38 cellular contexts compared by ENCODE assay signal in genomic region chr17:50607522-50607921, GRCh38. TPM values are rescaled to one million over a fixed set of nuclear protein-coding genes. Genes with fewer than 3 reads are reported as not detected.
"Had no signal": no experiment of that assay in that cellular context is flagged by ENCODE, and none has a peak within 500 bp of the region (broad histone marks: within the 10 kb centered on the region; RNA-seq: fewer than 3 reads in every experiment).

No MANE protein-coding gene starts in this region.

- H3K4me1 Mint-ChIP-seq: activated CD4-positive, alpha-beta T cell treated with anti-CD3 and anti-CD28 coated beads, Interleukin-2, amount 10 ng/mL, durations not matched to agents 24 days and 14 days; activated naive CD8-positive, alpha-beta T cell treated with anti-CD3 and anti-CD28 coated beads for 36 hours; activated T-helper 17 cell treated with anti-CD3 and anti-CD28 coated beads, Interleukin-2, amount 50 U/mL, for 72 hours; central memory CD8-positive, alpha-beta T cell had no signal

- H3K36me3 Mint-ChIP-seq: activated naive CD8-positive, alpha-beta T cell treated with anti-CD3 and anti-CD28 coated beads for 36 hours had no signal

- H3K36me3 ChIP-seq: brain microvascular endothelial cell, cardiac muscle cell, Peyer's patch had no signal

- H3K27ac Mint-ChIP-seq: activated CD4-positive, alpha-beta T cell treated with anti-CD3 and anti-CD28 coated beads, Interleukin-2, amount 10 ng/mL, durations not matched to agents 24 days and 14 days; activated CD8-positive, alpha-beta T cell treated with anti-CD3 and anti-CD28 coated beads for 36 hours; activated naive CD8-positive, alpha-beta T cell treated with anti-CD3 and anti-CD28 coated beads for 36 hours; activated T-cell treated with anti-CD3 and anti-CD28 coated beads, Interleukin-2, amount 50 U/mL, for 72 hours; activated T-helper 17 cell treated with anti-CD3 and anti-CD28 coated beads, Interleukin-2, amount 50 U/mL, for 72 hours had no signal

- H3K4me3 Mint-ChIP-seq: activated CD4-positive, alpha-beta T cell treated with anti-CD3 and anti-CD28 coated beads, Interleukin-2, amount 10 ng/mL, durations not matched to agents 24 days and 14 days; activated CD8-positive, alpha-beta T cell treated with anti-CD3 and anti-CD28 coated beads for 36 hours; activated naive CD8-positive, alpha-beta T cell treated with anti-CD3 and anti-CD28 coated beads for 36 hours; activated T-cell treated with anti-CD3 and anti-CD28 coated beads, Interleukin-2, amount 50 U/mL, for 72 hours; activated T-helper 17 cell treated with anti-CD3 and anti-CD28 coated beads, Interleukin-2, amount 50 U/mL, for 72 hours; central memory CD8-positive, alpha-beta T cell had no signal

- H3K4me3 ChIP-seq: cardiac muscle cell, Peyer's patch had no signal

- H3K27me3 ChIP-seq: cardiac muscle cell, Peyer's patch had no signal

- ATAC-seq: activated CD8-positive, alpha-beta T cell treated with anti-CD3 and anti-CD28 coated beads for 36 hours; activated T-cell treated with anti-CD3 and anti-CD28 coated beads, Interleukin-2, amount 50 U/mL, for 72 hours; activated T-helper 17 cell treated with anti-CD3 and anti-CD28 coated beads, Interleukin-2, amount 50 U/mL, for 72 hours; PC-3 had no signal

- H3K9me3 Mint-ChIP-seq: activated CD4-positive, alpha-beta T cell treated with anti-CD3 and anti-CD28 coated beads, Interleukin-2, amount 10 ng/mL, durations not matched to agents 24 days and 14 days; activated CD8-positive, alpha-beta T cell treated with anti-CD3 and anti-CD28 coated beads for 36 hours; activated naive CD8-positive, alpha-beta T cell treated with anti-CD3 and anti-CD28 coated beads for 36 hours; activated T-cell treated with anti-CD3 and anti-CD28 coated beads, Interleukin-2, amount 50 U/mL, for 72 hours; activated T-helper 17 cell treated with anti-CD3 and anti-CD28 coated beads, Interleukin-2, amount 50 U/mL, for 72 hours; central memory CD8-positive, alpha-beta T cell had no signal

- DNase-seq: activated CD4-positive, alpha-beta T cell treated with anti-CD3 and anti-CD28 coated beads, Interleukin-2, amount 10 ng/mL, durations not matched to agents 24 days and 14 days; activated CD4-positive, alpha-beta T cell treated with anti-CD3 and anti-CD28 coated beads, Interleukin-2, amount 50 U/mL, for 4 hours; activated CD4-positive, CD25-positive, alpha-beta regulatory T cell; activated CD8-positive, alpha-beta T cell treated with anti-CD3 and anti-CD28 coated beads for 36 hours; activated effector memory CD4-positive, alpha-beta T cell treated with anti-CD3 and anti-CD28 coated beads, Interleukin-2, amount 50 U/mL, for 16 hours; activated naive CD4-positive, alpha-beta T cell; activated naive CD4-positive, alpha-beta T cell treated with anti-CD3 and anti-CD28 coated beads, Interleukin-2, amount 50 U/mL, for 16 hours; activated naive CD8-positive, alpha-beta T cell treated with anti-CD3 and anti-CD28 coated beads for 36 hours; activated T-cell treated with anti-CD3 and anti-CD28 coated beads, Interleukin-2, amount 50 U/mL, for 1 hour; activated T-cell treated with anti-CD3 and anti-CD28 coated beads, Interleukin-2, amount 50 U/mL, for 72 hours; amniotic stem cell; aorta; brain microvascular endothelial cell; MM.1S; MV-4-11; NCI-H1092; NCI-H1417; NCI-H146; NCI-H187; NCI-H2029 treated with DMSO at 0.1 percent for 48 hours; NCI-H2171 treated with DMSO at 0.1 percent for 48 hours; NCI-H2227 treated with DMSO at 0.1 percent for 48 hours; NCI-H526; NCI-H748 treated with DMSO at 0.1 percent for 48 hours; NK-92 treated with Interleukin-12 subunit alpha and Interleukin-12 subunit beta, amount 100 ng/mL, for 24 hours; PC-3; Peyer's patch; Right ventricle myocardium superior; SW 1271; T-helper 1 cell; T-helper 2 cell; T-helper 9 cell had no signal

- H3K4me1 ChIP-seq: Peyer's patch had no signal

- H3K27ac ChIP-seq: brain microvascular endothelial cell, cardiac muscle cell, KMS-11, Peyer's patch, VCaP had no signal

- H3K9me3 ChIP-seq: Peyer's patch had no signal

RNA-seq across cellular contexts. Expression of gene ABCC3, which starts 27.2 kb away (rescaled TPM):
- total RNA-seq: activated CD4-positive, alpha-beta T cell treated with anti-CD3 and anti-CD28 coated beads, Interleukin-2, amount 10 ng/mL, durations not matched to agents 24 days and 14 days; activated CD8-positive, alpha-beta memory T cell treated with anti-CD3 and anti-CD28 coated beads for 36 hours; activated CD8-positive, alpha-beta T cell treated with anti-CD3 and anti-CD28 coated beads for 36 hours; activated naive CD8-positive, alpha-beta T cell treated with anti-CD3 and anti-CD28 coated beads for 36 hours; activated T-cell treated with anti-CD3 and anti-CD28 coated beads, Interleukin-2, amount 50 U/mL, for 72 hours; cardiac muscle cell had no signal

RNA-seq across cellular contexts. Expression of gene CACNA1G, which starts 47.0 kb away (rescaled TPM):
- total RNA-seq: Peyer's patch had no signal
